In the genomic region with DNA sequence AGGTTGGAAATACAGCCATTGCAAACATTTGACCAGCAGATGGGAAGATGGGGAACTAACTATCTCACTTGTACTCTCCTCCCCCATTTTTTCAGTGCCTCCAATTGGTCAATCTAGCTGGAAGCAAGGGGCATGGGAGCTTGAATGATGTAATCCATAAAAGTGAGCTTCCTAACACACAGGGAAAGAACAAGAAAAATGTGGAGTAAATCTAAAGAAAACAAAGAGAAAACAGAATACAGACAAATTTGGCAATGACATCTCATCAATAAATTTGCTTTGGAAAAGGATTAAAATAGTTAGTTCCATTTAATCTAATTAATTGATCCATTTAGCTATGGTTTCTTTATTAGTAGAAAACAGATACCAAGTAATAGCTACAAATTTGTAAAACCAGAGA, we compare ENCODE assay signal across 9 cellular contexts.
"Had no signal": no experiment of that assay in that cellular context is flagged by ENCODE, and none has a peak within 500 bp of the region (broad histone marks: within the 10 kb centered on the region; RNA-seq: fewer than 3 reads in every experiment).

No MANE protein-coding gene starts in this region.

- H3K9me3 ChIP-seq: HAP-1 had no signal

- FAIRE-seq: K562 had no signal

- H3K4me3 ChIP-seq: GM23248, HAP-1, K562 had no signal

- H3K9ac ChIP-seq: GM23248 had no signal

- H3K36me3 ChIP-seq: HAP-1 had no signal

- H3K4me1 ChIP-seq: HAP-1 had no signal

- H3K27ac ChIP-seq: GM23248, HL-60 had no signal

- H2AFZ ChIP-seq: GM23248 had no signal

- ATAC-seq: HCT116, K562 had no signal

- DNase-seq: GM23248, GOT3, H7, IMR-90, KG1 had no signal
